Comparison of ENCODE assay signal across 12 cellular contexts in the genomic region with DNA sequence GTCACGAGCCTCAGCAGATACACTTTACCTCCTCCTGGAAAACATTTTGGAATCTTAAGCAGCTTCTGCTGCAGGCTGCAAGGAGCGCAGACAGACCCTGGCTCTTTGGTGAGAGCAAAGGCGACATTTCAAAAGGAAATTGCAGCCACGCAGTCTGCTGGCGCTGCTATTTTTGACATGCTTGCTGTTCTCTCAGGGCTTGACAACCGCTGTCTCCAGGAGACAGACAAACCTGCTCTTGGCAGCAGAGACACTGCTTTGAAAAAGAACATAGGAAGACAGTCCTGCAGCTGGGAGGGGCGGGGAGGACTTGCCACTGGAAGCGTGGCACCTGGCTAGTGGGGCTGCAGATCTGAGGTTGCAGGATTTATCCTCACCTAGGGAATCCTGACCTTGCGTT.
DNase-seq lines count a peak whose midpoint lies in the region; ATAC-seq, FAIRE-seq and TF ChIP-seq lines count a peak whose summit lies in the region.
"Had no signal": no experiment of that assay in that cellular context is flagged by ENCODE, and none has a peak within 500 bp of the region (broad histone marks: within the 10 kb centered on the region; RNA-seq: fewer than 3 reads in every experiment).

No MANE protein-coding gene starts in this region.

- H3K4ac ChIP-seq in mesendoderm (ENCODE audit: low read depth, low read length), result no peak overlapping the region

- H3K56ac ChIP-seq in mesendoderm (ENCODE audit: low read length), result no peak overlapping the region

- no peak overlapping the region for H3K9ac ChIP-seq in mesendoderm (ENCODE audit: low read length)

- DNase-seq in NCI-H187 (lab: John Stamatoyannopoulos, UW) (peak; percentile 57 to 59), caudate nucleus (lab: John Stamatoyannopoulos, UW) (peak in 40 of 61 donors; percentile 4 to 85 (median 29)), pancreas (no peak), AG08396 (ENCODE audit: low spot score) (no peak), SIG-M5 treated with dmso at 0.1 percent for 504 hours (lab: John Stamatoyannopoulos, UW; ENCODE audit: unreplicated experiment) (no peak), mesendoderm (no peak)
- DNase-seq: activated CD8-positive, alpha-beta memory T cell treated with anti-CD3 and anti-CD28 coated beads for 24 hours; kidney glomerular epithelial cell; NCI-H2029 had no signal

- H3K4me2 ChIP-seq in DOHH2 (ENCODE audit: low read length), result peak overlapping the region; percentile 62
- no peak overlapping the region for H3K4me2 ChIP-seq in mesendoderm (ENCODE audit: low read length)

- H3K79me2 ChIP-seq in DOHH2 (ENCODE audit: control insufficient read depth, low read length) (no peaks in the 10 kb centered on the region), mesendoderm (ENCODE audit: control insufficient read depth, insufficient read depth, low read length) (no peaks in the 10 kb centered on the region)

- no peak overlapping the region for H2AK5ac ChIP-seq in mesendoderm (ENCODE audit: low read length)

- no peaks in the 10 kb centered on the region for H3K27me3 ChIP-seq in DOHH2 (ENCODE audit: control insufficient read depth, low read length)
- no peaks in the 10 kb centered on the region for H3K27me3 ChIP-seq in pancreas
- H3K27me3 ChIP-seq in mesendoderm (ENCODE audit: insufficient read depth, low read length, poor library complexity), result no peaks in the 10 kb centered on the region

- FAIRE-seq in pancreas (lab: Jason Lieb, UNC), result no peak
- FAIRE-seq: K562 had no signal

- H2BK15ac ChIP-seq in mesendoderm (replicated peaks; ENCODE audit: low read depth), result no peak overlapping the region

- H3K9me3 ChIP-seq in DOHH2 (ENCODE audit: control insufficient read depth, insufficient read depth, low read length), result no peaks in the 10 kb centered on the region
- H3K9me3 ChIP-seq in pancreas, result no peaks in the 10 kb centered on the region

- H4K8ac ChIP-seq in mesendoderm (ENCODE audit: low read depth, low read length), result no peak overlapping the region

- no peaks in the 10 kb centered on the region for H4K20me1 ChIP-seq in DOHH2 (ENCODE audit: control insufficient read depth, insufficient read depth, low read depth, low read length)

- peaks cover 65% of the 10 kb centered on the region for H3K4me1 ChIP-seq in DOHH2 (ENCODE audit: control insufficient read depth, low read length)
- no peaks in the 10 kb centered on the region for H3K4me1 ChIP-seq in pancreas
- H3K4me1 ChIP-seq in mesendoderm (ENCODE audit: control insufficient read depth, low read depth, low read length), result no peaks in the 10 kb centered on the region

- no peak overlapping the region for H3K18ac ChIP-seq in mesendoderm (ENCODE audit: low read length)

- H3K36me3 ChIP-seq in DOHH2 (ENCODE audit: control insufficient read depth, low read length) (peaks cover 8% of the 10 kb centered on the region; the same call in 1 of the 2 replicates), pancreas (no peaks in the 10 kb centered on the region), mesendoderm (ENCODE audit: control insufficient read depth, insufficient read depth, low read length) (no peaks in the 10 kb centered on the region)

- H3K4me3 ChIP-seq in DOHH2 (ENCODE audit: low read length) (peak overlapping the region; percentile 35), pancreas (no peak overlapping the region), mesendoderm (ENCODE audit: low read length) (no peak overlapping the region)
- H3K4me3 ChIP-seq: K562, SK-N-MC had no signal

- TF ChIP-seq CTCF in DOHH2 (IDR thresholded peaks at IDR 0.05; ENCODE audit: low read depth, low read length, poor library complexity, severe bottlenecking), result no peak
- TF ChIP-seq CTCF in pancreas (IDR thresholded peaks at IDR 0.05), result no peak

- ATAC-seq in pancreas, result peak in 3 of 4 donors; percentile 16 to 64 (median 53)
- ATAC-seq: K562 had no signal

- no peak overlapping the region for H2BK120ac ChIP-seq in mesendoderm (ENCODE audit: low read depth, low read length)

- no peaks in the 10 kb centered on the region for H3K9me2 ChIP-seq in DOHH2 (replicated peaks; ENCODE audit: control insufficient read depth, low read length)

- no peaks in the 10 kb centered on the region for H3K79me1 ChIP-seq in mesendoderm (ENCODE audit: low read length)

- no peaks in the 10 kb centered on the region; the same call in 1 of the 2 replicates for H3F3A ChIP-seq in DOHH2 (ENCODE audit: control insufficient read depth, insufficient read depth)

- H3K27ac ChIP-seq in DOHH2 (ENCODE audit: low read depth, low read length) (no peak overlapping the region; the same call in 1 of the 2 replicates), caudate nucleus (ENCODE audit: low read depth, low read length) (no peak overlapping the region), pancreas (no peak overlapping the region), mesendoderm (ENCODE audit: low read depth, low read length) (no peak overlapping the region)
- H3K27ac ChIP-seq: SK-N-MC had no signal

- no peak overlapping the region for H3K23ac ChIP-seq in mesendoderm (ENCODE audit: low read length)

- H4K5ac ChIP-seq in mesendoderm (ENCODE audit: low read length), result no peak overlapping the region

- WGBS in pancreas, 2 donors, result 55 to 64% methylated on average over 9 of the region's 9 CpGs
- no CpG with 5 or more reads among the region's 9 CpGs for WGBS in mesendoderm (ENCODE audit: extremely low coverage, insufficient coverage, low lambda C conversion rate)

- intact Hi-C loops in pancreas (cut with DNase I), result no loop called here

- H2BK5ac ChIP-seq in mesendoderm (ENCODE audit: low read length), result no peak overlapping the region

Comparison
In these comparisons a context has a peak if more than half of its experiments do, and no peak if none do; other contexts are left out.
1. DNase-seq: peak in NCI-H187 (2 of 2) and caudate nucleus (40 of 61); none in pancreas (0 of 6), AG08396 (single experiment), SIG-M5 treated with dmso at 0.1 percent for 504 hours (single experiment) and mesendoderm (single experiment).